In the genomic region with DNA sequence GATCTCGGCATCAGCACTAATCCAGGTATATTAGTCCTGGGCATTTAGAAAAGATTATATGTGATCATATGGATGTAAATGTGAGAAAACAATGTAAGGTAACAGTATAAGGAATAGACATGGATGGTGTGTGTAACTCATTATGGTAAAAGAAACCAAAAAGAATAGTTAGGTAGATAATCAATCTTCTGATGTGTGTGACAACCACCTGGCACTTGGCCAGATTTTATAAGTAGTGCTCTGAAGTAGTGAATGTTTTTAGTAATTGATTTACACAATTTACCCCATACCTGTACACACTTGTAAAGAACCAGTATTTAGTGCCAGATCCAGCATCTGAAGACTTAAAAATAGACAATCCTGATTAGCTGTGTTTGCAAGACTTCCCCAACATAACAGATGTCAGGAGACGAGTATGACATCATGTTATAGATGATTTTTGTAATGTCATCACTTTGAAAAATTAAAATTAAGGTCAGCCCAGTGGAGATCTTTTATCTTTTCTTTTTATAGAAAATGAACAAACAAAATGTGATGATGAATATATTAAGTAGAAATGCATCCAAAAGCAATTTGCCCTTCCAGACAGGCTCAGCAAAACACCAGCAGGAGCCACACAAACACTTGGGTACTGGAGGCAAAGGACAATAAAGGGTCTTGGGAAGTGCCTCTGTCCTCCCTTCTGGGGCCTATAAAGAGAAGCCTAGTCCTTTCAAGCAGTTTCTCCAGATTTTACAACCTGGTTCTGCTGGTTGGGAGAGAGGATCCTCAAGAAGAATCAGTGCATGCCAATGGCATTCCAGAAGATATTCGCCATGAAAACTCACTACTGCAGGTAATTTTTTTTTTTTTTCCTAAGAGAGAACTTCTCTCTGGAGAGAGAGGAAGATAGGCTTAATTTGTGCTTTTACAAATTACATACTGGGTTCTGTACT, we compare ENCODE assay signal across 15 cellular contexts.
"Had no signal": no experiment of that assay in that cellular context is flagged by ENCODE, and none has a peak within 500 bp of the region (broad histone marks: within the 10 kb centered on the region; RNA-seq: fewer than 3 reads in every experiment).

No MANE protein-coding gene starts in this region.

- H3K36me3 ChIP-seq: heart left ventricle, sigmoid colon, stomach, thoracic aorta had no signal

- H3K27ac ChIP-seq: dorsolateral prefrontal cortex, heart left ventricle, sigmoid colon, skin epidermis, stomach, thoracic aorta had no signal

- H3K4me1 ChIP-seq: sigmoid colon had no signal

- H3K27me3 ChIP-seq: heart left ventricle, sigmoid colon, stomach had no signal

- DNase-seq: cortex of kidney; dorsolateral prefrontal cortex; effector CD8-positive, alpha-beta T cell; foreskin melanocyte; heart left ventricle; hypothalamus; natural killer cell; posterior cingulate gyrus; sigmoid colon; stimulated activated CD4-positive, alpha-beta T cell treated with anti-CD3 and anti-CD28 coated beads, Interleukin-12 subunit alpha, Interleukin-12 subunit beta, amount 100 ng/mL, for 4 hours; stimulated activated naive CD4-positive, alpha-beta T cell; stomach; substantia nigra had no signal

- H3K4me3 ChIP-seq: dorsolateral prefrontal cortex, heart left ventricle, sigmoid colon, skin epidermis, stomach, thoracic aorta had no signal

- H3K9me3 ChIP-seq: sigmoid colon, stomach, thoracic aorta had no signal
